In the genomic region with DNA sequence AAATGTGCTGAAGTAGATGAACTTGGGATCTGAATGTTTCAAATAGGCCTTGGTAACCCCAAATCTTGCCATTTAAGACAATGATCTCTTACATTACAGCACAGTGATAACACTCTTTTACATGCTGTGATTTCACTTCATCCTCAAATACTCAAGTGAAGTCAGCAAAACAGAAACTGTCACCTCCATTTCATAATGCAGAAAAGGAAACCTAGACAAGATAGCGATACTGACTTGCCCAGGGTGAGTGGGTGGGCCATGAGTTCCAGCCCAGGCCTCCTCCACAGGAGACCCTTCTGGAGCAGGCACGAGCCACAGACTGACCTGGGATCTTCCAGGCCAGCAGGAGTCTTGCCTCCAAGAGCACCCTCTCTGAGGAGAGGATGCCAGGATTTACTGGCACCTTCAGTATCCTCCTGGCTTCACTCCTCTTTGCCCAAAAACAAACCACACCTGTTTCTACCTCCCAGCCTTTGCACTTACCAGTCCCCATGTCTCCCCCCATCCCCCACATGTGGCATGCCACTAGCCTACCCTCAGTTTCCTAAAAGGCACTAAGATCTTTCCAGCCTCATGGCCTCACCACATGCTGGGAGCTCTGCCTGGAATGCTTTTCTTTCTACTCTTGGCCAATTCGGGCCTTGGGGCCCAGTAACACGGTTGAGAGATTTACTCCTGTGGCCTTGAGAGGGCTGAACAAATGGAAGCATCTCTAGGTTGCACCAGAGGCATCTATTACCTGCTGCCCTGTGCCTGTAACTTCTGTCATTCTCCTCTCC, we compare ENCODE assay signal across 24 cellular contexts. TPM values are rescaled to one million over a fixed set of nuclear protein-coding genes. Genes with fewer than 3 reads are reported as not detected.
DNase-seq lines count a peak whose midpoint lies in the region; ATAC-seq, FAIRE-seq and TF ChIP-seq lines count a peak whose summit lies in the region.
"Had no signal": no experiment of that assay in that cellular context is flagged by ENCODE, and none has a peak within 500 bp of the region (broad histone marks: within the 10 kb centered on the region; RNA-seq: fewer than 3 reads in every experiment).

No MANE protein-coding gene starts in this region.

- H3K9ac ChIP-seq in H1 (replicated peaks in 1 of 4; ENCODE audit: extremely low read depth in 1 of 4, low read depth in 3 of 4, low read length in 3 of 4), result no peak overlapping the region

- no peak overlapping the region for H3K4ac ChIP-seq in H1 (replicated peaks; ENCODE audit: insufficient read length, low read depth, low read length)

- no peak overlapping the region for H4K91ac ChIP-seq in H1 (replicated peaks; ENCODE audit: insufficient read length, low read length)

- no peak for TF ChIP-seq RAD21 in H1 (IDR thresholded peaks at IDR 0.05 in 1 of 2, conservative IDR thresholded peaks at IDR 0.05 in 1 of 2; ENCODE audit: low read depth in 2 of 2, low read length in 2 of 2)

- intact Hi-C loops in activated CD4-positive, alpha-beta T cell treated with anti-CD3 and anti-CD28 coated beads, Interleukin-2, amount 10 ng/mL, durations not matched to agents 24 days and 14 days (cut with micrococcal nuclease), result loop anchor here (5.0 kb wide), 1 partner anchor 44 kb away; no protein-coding TSS in a partner anchor
- intact Hi-C loops in sigmoid colon (cut with DNase I) (loop anchor here (5.0 kb wide), 2 partner anchors 54 to 219 kb away; no protein-coding TSS in a partner anchor), left lung (cut with DNase I) (no loop called here), upper lobe of right lung (cut with DNase I) (no loop called here)

- H3K27ac Mint-ChIP-seq in activated CD4-positive, alpha-beta T cell treated with anti-CD3 and anti-CD28 coated beads, Interleukin-2, amount 10 ng/mL, durations not matched to agents 24 days and 14 days, result peak overlapping the region; percentile 21

- H3K14ac ChIP-seq in H1 (ENCODE audit: insufficient read length), result no peak overlapping the region

- ATAC-seq in left lung (no peak), upper lobe of right lung (no peak)
- ATAC-seq: HCT116 had no signal

- H4K20me1 ChIP-seq in H1 (replicated peaks in 1 of 2; ENCODE audit: control insufficient read depth in 1 of 2, insufficient read depth in 2 of 2, low read length in 2 of 2), result no peaks in the 10 kb centered on the region

- H2AK5ac ChIP-seq in H1 (ENCODE audit: low read depth, low read length), result peak overlapping the region; percentile 98; the same call in 1 of the 2 replicates

- TF ChIP-seq CTCF in HEK293 (tag by site-specific recombination; IDR thresholded peaks at IDR 0.05), result no peak
- no peak for TF ChIP-seq CTCF in H1 (IDR thresholded peaks at IDR 0.05; ENCODE audit: control extremely low read depth in 1 of 3, insufficient read depth in 1 of 3, low read depth in 1 of 3, low read length in 3 of 3)
- no peak for TF ChIP-seq CTCF in sigmoid colon (IDR thresholded peaks at IDR 0.05)
- no peak for TF ChIP-seq CTCF in left lung (IDR thresholded peaks at IDR 0.05)
- TF ChIP-seq CTCF in upper lobe of right lung (IDR thresholded peaks at IDR 0.05), result no peak

- no peak for TF ChIP-seq POLR2A in H1 (IDR thresholded peaks at IDR 0.05; ENCODE audit: control extremely low read depth in 1 of 2, low read depth in 2 of 2, low read length in 2 of 2)
- no peak for TF ChIP-seq POLR2A in sigmoid colon (IDR thresholded peaks at IDR 0.05)

- peaks cover 32% of the 10 kb centered on the region for H3K4me1 Mint-ChIP-seq in activated CD4-positive, alpha-beta T cell treated with anti-CD3 and anti-CD28 coated beads, Interleukin-2, amount 10 ng/mL, durations not matched to agents 24 days and 14 days

- TF ChIP-seq EP300 in H1 (IDR thresholded peaks at IDR 0.05; ENCODE audit: borderline replicate concordance in 1 of 2, low read depth in 2 of 2, low read length in 2 of 2), result no peak
- no peak for TF ChIP-seq EP300 in sigmoid colon (IDR thresholded peaks at IDR 0.05)

- H3K9me3 ChIP-seq in HEK293 (ENCODE audit: control insufficient read depth, insufficient read depth, low read depth, low read length) (no peaks in the 10 kb centered on the region), H1 (ENCODE audit: insufficient read depth in 2 of 2, low read depth in 1 of 2, low read length in 1 of 2) (peaks cover 0 to 2% of the 10 kb centered on the region in 2 experiments; a peak in 1 of 4 replicates), sigmoid colon (no peaks in the 10 kb centered on the region), left lung (no peaks in the 10 kb centered on the region), upper lobe of right lung (no peaks in the 10 kb centered on the region)

- 74% methylated on average over 4 of the region's 4 CpGs; no CpG with 5 or more reads in 1 of the 2 experiments for WGBS in H1 (ENCODE audit: extremely low coverage in 1 of 2, insufficient coverage in 1 of 2, insufficient read length in 1 of 2, insufficient replicate concordance in 2 of 2, low coverage in 1 of 2, low lambda C conversion rate in 2 of 2, missing lambda C conversion rate in 1 of 2), 2 experiments
- WGBS in sigmoid colon, 2 donors, result 85% methylated on average over 4 of the region's 4 CpGs

- H3K4me3 ChIP-seq in HEK293 (ENCODE audit: low read depth, low read length), result no peak overlapping the region
- no peak overlapping the region for H3K4me3 ChIP-seq in H1 (ENCODE audit: extremely low read depth in 1 of 4, insufficient read depth in 2 of 4, low read depth in 3 of 4, low read length in 4 of 4)
- no peak overlapping the region for H3K4me3 ChIP-seq in sigmoid colon
- H3K4me3 ChIP-seq in left lung, result no peak overlapping the region
- no peak overlapping the region for H3K4me3 ChIP-seq in upper lobe of right lung
- H3K4me3 ChIP-seq: lung had no signal

- no peaks in the 10 kb centered on the region for H3K79me1 ChIP-seq in H1 (ENCODE audit: low read depth, low read length)

- no peaks in the 10 kb centered on the region for H3K79me2 ChIP-seq in H1 (ENCODE audit: control insufficient read depth in 1 of 2, insufficient read depth in 2 of 2, low read length in 2 of 2)

- no peak overlapping the region for H2BK15ac ChIP-seq in H1 (ENCODE audit: low read length)

- H3K23ac ChIP-seq in H1 (ENCODE audit: insufficient read length), result no peak overlapping the region

- no peak overlapping the region for H3K4me2 ChIP-seq in H1 (ENCODE audit: insufficient read depth in 1 of 2, low read depth in 2 of 2, low read length in 2 of 2)

- no peak overlapping the region for H3K4me3 Mint-ChIP-seq in activated CD4-positive, alpha-beta T cell treated with anti-CD3 and anti-CD28 coated beads, Interleukin-2, amount 10 ng/mL, durations not matched to agents 24 days and 14 days

- H3K36me3 ChIP-seq in HEK293 (ENCODE audit: control insufficient read depth in 2 of 2, insufficient read depth in 1 of 2, low read length in 2 of 2) (no peaks in the 10 kb centered on the region), H1 (ENCODE audit: control insufficient read depth in 2 of 4, insufficient read depth in 4 of 4, low read length in 3 of 4) (no peaks in the 10 kb centered on the region), sigmoid colon (no peaks in the 10 kb centered on the region), left lung (no peaks in the 10 kb centered on the region), upper lobe of right lung (no peaks in the 10 kb centered on the region)
- H3K36me3 ChIP-seq: brain microvascular endothelial cell had no signal

- H3K56ac ChIP-seq in H1 (replicated peaks; ENCODE audit: insufficient read length, low read depth, low read length), result no peak overlapping the region

- peaks cover 25% of the 10 kb centered on the region for H3K27me3 Mint-ChIP-seq in activated CD4-positive, alpha-beta T cell treated with anti-CD3 and anti-CD28 coated beads, Interleukin-2, amount 10 ng/mL, durations not matched to agents 24 days and 14 days

- no peak overlapping the region for H2BK20ac ChIP-seq in H1 (ENCODE audit: low read length)

- no peak overlapping the region for H4K5ac ChIP-seq in H1 (ENCODE audit: insufficient read length, low read depth, low read length)

- H2BK120ac ChIP-seq in H1 (replicated peaks; ENCODE audit: low read depth, low read length), result no peak overlapping the region

- H3K27ac ChIP-seq in HEK293 (ENCODE audit: extremely low read depth, low read depth, low read length), result no peak overlapping the region
- H3K27ac ChIP-seq in H1 (ENCODE audit: low read depth, low read length), result no peak overlapping the region
- no peak overlapping the region for H3K27ac ChIP-seq in sigmoid colon
- no peak overlapping the region for H3K27ac ChIP-seq in left lung
- H3K27ac ChIP-seq in upper lobe of right lung, result no peak overlapping the region
- H3K27ac ChIP-seq: brain microvascular endothelial cell had no signal

- FAIRE-seq in H1 (lab: Jason Lieb, UNC), result no peak
- FAIRE-seq: keratinocyte had no signal

- H2BK12ac ChIP-seq in H1 (ENCODE audit: low read depth, low read length), result no peak overlapping the region

- H3K4me1 ChIP-seq in HEK293 (ENCODE audit: control insufficient read depth, insufficient read depth, low read length) (no peaks in the 10 kb centered on the region), H1 (replicated peaks in 1 of 4; ENCODE audit: control insufficient read depth in 3 of 4, insufficient read depth in 4 of 4, low read length in 3 of 4) (peaks cover 0 to 19% (median 9%) of the 10 kb centered on the region in 4 experiments; a peak in 5 of 7 replicates), sigmoid colon (peaks cover 0 to 20% (median 19%) of the 10 kb centered on the region in 4 donors), left lung (peaks cover 13 to 61% of the 10 kb centered on the region in 2 donors), upper lobe of right lung (peaks cover 12% of the 10 kb centered on the region)

- H4K8ac ChIP-seq in H1 (ENCODE audit: extremely low read depth, insufficient read depth, low read length), result no peak overlapping the region

- H3K23me2 ChIP-seq in H1 (ENCODE audit: low read depth, low read length), result peaks cover 6% of the 10 kb centered on the region; the same call in 1 of the 2 replicates

- H3K18ac ChIP-seq in H1 (ENCODE audit: extremely low read depth, low read length), result no peak overlapping the region

- H2AFZ ChIP-seq in H1 (ENCODE audit: low read length), result no peak overlapping the region

- CTCF ChIA-PET in HEK293 (lab: Yijun Ruan, JAX) (interaction anchor here (0.7 kb wide), 1 partner anchor 166 kb away, joined by 3 read pairs; no protein-coding TSS in a partner anchor), H1 (lab: Charles Lee; ENCODE audit: partially characterized antibody) (interaction anchor here (1.6 kb wide), 1 partner anchor 8 kb away, joined by 4 read pairs; no protein-coding TSS in a partner anchor)

- no peak for DNase-seq in activated CD4-positive, alpha-beta T cell treated with anti-CD3 and anti-CD28 coated beads, Interleukin-2, amount 10 ng/mL, durations not matched to agents 24 days and 14 days
- DNase-seq in activated CD4-positive, alpha-beta T cell treated with anti-CD3 and anti-CD28 coated beads, Interleukin-2, amount 50 U/mL, for 1 hour, result no peak
- DNase-seq in H1 (ENCODE audit: low read depth in 1 of 2, low spot score in 2 of 2) (no peak), sigmoid colon (peak; percentile 30), HK-2 (ENCODE audit: unreplicated experiment) (no peak), left lung (no peak), upper lobe of right lung (no peak)
- DNase-seq: 8988T; activated CD4-positive, alpha-beta T cell treated with anti-CD3 and anti-CD28 coated beads for 1 hour; brain microvascular endothelial cell; DMS79; effector CD8-positive, alpha-beta T cell; foreskin melanocyte; KG1; occipital lobe; retina; Right ventricle myocardium superior; stimulated activated CD4-positive, alpha-beta T cell treated with anti-CD3 and anti-CD28 coated beads, Interleukin-2, amount 100 ng/mL, for 48 hours; stimulated activated naive CD4-positive, alpha-beta T cell treated with Interleukin-2 at 50 U/mL for 16 hours; SW 1271 had no signal

- H3K9me3 Mint-ChIP-seq in activated CD4-positive, alpha-beta T cell treated with anti-CD3 and anti-CD28 coated beads, Interleukin-2, amount 10 ng/mL, durations not matched to agents 24 days and 14 days, result no peaks in the 10 kb centered on the region

- H3K27me3 ChIP-seq in H1 (replicated peaks in 1 of 4; ENCODE audit: control insufficient read depth in 3 of 4, extremely low read depth in 1 of 4, insufficient read depth in 3 of 4, low read length in 3 of 4) (peaks cover 14 to 54% (median 37%) of the 10 kb centered on the region in 4 experiments), sigmoid colon (peaks cover 0 to 3% (median 0%) of the 10 kb centered on the region in 3 donors), left lung (peaks cover 4 to 28% of the 10 kb centered on the region in 2 donors), upper lobe of right lung (no peaks in the 10 kb centered on the region)

- POLR2A ChIA-PET in HEK293 (lab: Yijun Ruan, JAX) (no interaction called here), H1 (lab: Charles Lee; ENCODE audit: partially characterized antibody) (no interaction called here)

- H2BK5ac ChIP-seq in H1 (ENCODE audit: low read depth, low read length), result no peak overlapping the region

- peaks cover 2% of the 10 kb centered on the region for H3K36me3 Mint-ChIP-seq in activated CD4-positive, alpha-beta T cell treated with anti-CD3 and anti-CD28 coated beads, Interleukin-2, amount 10 ng/mL, durations not matched to agents 24 days and 14 days (ENCODE audit: low read depth)

RNA-seq across cellular contexts. Expression of a gene that starts 1.9 kb away (rescaled TPM):
- total RNA-seq in activated CD4-positive, alpha-beta T cell treated with anti-CD3 and anti-CD28 coated beads, Interleukin-2, amount 10 ng/mL, durations not matched to agents 24 days and 14 days, result 7.3 and 8.6 TPM in 2 replicates
- 2.6 and 3.2 TPM in 2 replicates for total RNA-seq in H1 (2021; fragmentation: NEBNext Ultra II Directional; extraction: Animal tissue kit (Norgen Biotek cat#: 25700))
- polyA plus RNA-seq in H1 (2011; rRNA removed), result 5.9 and 8.5 TPM in 2 replicates
- polyA plus RNA-seq in H1 (2011; cell fraction: cytosol; rRNA removed), result 8.6 TPM
- 9.8 TPM for polyA plus RNA-seq in H1 (2011; cell fraction: nucleus; rRNA removed)
- polyA plus RNA-seq in H1 (2012, experiment 1 of 2), result 3.8 to 6.2 TPM (median 5.1 TPM) in 4 replicates
- polyA plus RNA-seq in H1 (2012, experiment 2 of 2), result 4.5 TPM
- 2.2 TPM for polyA plus RNA-seq in H1 (2013, experiment 1 of 2)
- polyA plus RNA-seq in H1 (2013, experiment 2 of 2), result 2.6 TPM
- 10.7 and 12.8 TPM in 2 replicates for polyA minus RNA-seq in H1 (2011; rRNA and poly(A)+ RNA removed)
- 3.8 TPM for polyA minus RNA-seq in H1 (2011; cell fraction: cytosol; rRNA and poly(A)+ RNA removed)
- 3.4 TPM for polyA minus RNA-seq in H1 (2011; cell fraction: nucleus; rRNA and poly(A)+ RNA removed)
- 10 to 100 TPM in 1 of 4 donors, 1 to 10 TPM in 1, under 1 TPM in 2; 0.55 to 20.3 (median 0.92) TPM for total RNA-seq in sigmoid colon
- 10 to 100 TPM in 1 of 3 donors, 1 to 10 TPM in 2; 1.2 to 16.5 (median 3.6) TPM for polyA plus RNA-seq in sigmoid colon
- 10 to 100 TPM in 1 of 2 donors, 1 to 10 TPM in 1; 8.1 to 14.9 TPM for total RNA-seq in left lung
- 6.2 TPM for total RNA-seq in upper lobe of right lung

RNA-seq across cellular contexts. Expression of a gene that starts 48.4 kb away (rescaled TPM):
- 18.2 and 19.2 TPM in 2 replicates for total RNA-seq in activated CD4-positive, alpha-beta T cell treated with anti-CD3 and anti-CD28 coated beads, Interleukin-2, amount 10 ng/mL, durations not matched to agents 24 days and 14 days
- total RNA-seq in H1 (2021; fragmentation: NEBNext Ultra II Directional; extraction: Animal tissue kit (Norgen Biotek cat#: 25700)), result 10.4 and 14.7 TPM in 2 replicates
- polyA plus RNA-seq in H1 (2011; rRNA removed), result 4.6 and 5.5 TPM in 2 replicates
- polyA plus RNA-seq in H1 (2011; cell fraction: cytosol; rRNA removed), result 5.7 TPM
- polyA plus RNA-seq in H1 (2011; cell fraction: nucleus; rRNA removed), result 9.4 TPM
- polyA plus RNA-seq in H1 (2012, experiment 1 of 2), result 6.5 to 9.0 TPM (median 7.1 TPM) in 4 replicates
- 0.81 TPM for polyA plus RNA-seq in H1 (2012, experiment 2 of 2)
- polyA plus RNA-seq in H1 (2013, experiment 1 of 2), result 4.8 TPM
- polyA plus RNA-seq in H1 (2013, experiment 2 of 2), result 5.5 TPM
- polyA minus RNA-seq in H1 (2011; rRNA and poly(A)+ RNA removed), result 17.3 and 22.6 TPM in 2 replicates
- polyA minus RNA-seq in H1 (2011; cell fraction: cytosol; rRNA and poly(A)+ RNA removed), result 8.7 TPM
- polyA minus RNA-seq in H1 (2011; cell fraction: nucleus; rRNA and poly(A)+ RNA removed), result 51.7 TPM
- 10 to 100 TPM; 29.3 to 43.2 (median 35.6) TPM for total RNA-seq in sigmoid colon
- polyA plus RNA-seq in sigmoid colon, result 10 to 100 TPM in 1 of 3 donors, 1 to 10 TPM in 2; 4.9 to 10.8 (median 6.6) TPM
- total RNA-seq in left lung, result 10 to 100 TPM; 29.6 to 36.0 TPM
- 31.0 TPM for total RNA-seq in upper lobe of right lung

RNA-seq across cellular contexts. Expression of a gene that starts 49.0 kb away (rescaled TPM):
- not detected in 2 replicates for total RNA-seq in activated CD4-positive, alpha-beta T cell treated with anti-CD3 and anti-CD28 coated beads, Interleukin-2, amount 10 ng/mL, durations not matched to agents 24 days and 14 days
- total RNA-seq in H1 (2021; fragmentation: NEBNext Ultra II Directional; extraction: Animal tissue kit (Norgen Biotek cat#: 25700)), result not detected in 2 replicates
- polyA plus RNA-seq in H1 (2011; rRNA removed) (not detected in 2 replicates), sigmoid colon (10 to 100 TPM; 26.4 to 98.5 (median 28.2) TPM)
- polyA plus RNA-seq in H1 (2011; cell fraction: cytosol; rRNA removed), result not detected
- polyA plus RNA-seq in H1 (2011; cell fraction: nucleus; rRNA removed), result not detected
- polyA plus RNA-seq in H1 (2012, experiment 1 of 2), result not detected in 4 replicates
- not detected for polyA plus RNA-seq in H1 (2012, experiment 2 of 2)
- not detected for polyA plus RNA-seq in H1 (2013, experiment 1 of 2)
- not detected for polyA plus RNA-seq in H1 (2013, experiment 2 of 2)
- not detected in 2 replicates for polyA minus RNA-seq in H1 (2011; rRNA and poly(A)+ RNA removed)
- polyA minus RNA-seq in H1 (2011; cell fraction: cytosol; rRNA and poly(A)+ RNA removed), result not detected
- polyA minus RNA-seq in H1 (2011; cell fraction: nucleus; rRNA and poly(A)+ RNA removed), result not detected
- total RNA-seq in sigmoid colon (under 1 TPM in 1 of 4 donors, not detected in 3; 0.36 TPM), left lung (not detected), upper lobe of right lung (not detected)
- total RNA-seq: occipital lobe had no signal
- polyA plus RNA-seq: keratinocyte had no signal

Comparison
In these comparisons a context has a peak if more than half of its experiments do, and no peak if none do; other contexts are left out.
1. intact Hi-C loops: an anchor here in activated CD4-positive, alpha-beta T cell treated with anti-CD3 and anti-CD28 coated beads, Interleukin-2, amount 10 ng/mL, durations not matched to agents 24 days and 14 days (5.0 kb wide) and sigmoid colon (5.0 kb wide); none called in left lung and upper lobe of right lung.